ENCODE assay signal across 8 cellular contexts in genomic region chr12:66861157-66861750, GRCh38.
DNase-seq lines count a peak whose midpoint lies in the region; ATAC-seq and TF ChIP-seq lines count a peak whose summit lies in the region.

No MANE protein-coding gene starts in this region.

- H3K4me3 ChIP-seq in CD8-positive, alpha-beta T cell (ENCODE audit: low read depth, low read length) = no peak overlapping the region
- H3K4me3 ChIP-seq in SU-DHL-6 (ENCODE audit: insufficient read depth, low read length, poor library complexity, severe bottlenecking) (no peak overlapping the region), gastrocnemius medialis (no peak overlapping the region)

- CTCF ChIA-PET in CD8-positive, alpha-beta T cell (lab: Charles Lee) = interaction anchor here (0.6 to 6.2 kb wide), 26 partner anchors 8 to 591 kb away, joined by 3 to 101 read pairs (median 4); no protein-coding TSS in a partner anchor

- H3K4me1 ChIP-seq in CD8-positive, alpha-beta T cell (ENCODE audit: insufficient read depth, low read length) = peaks cover 8% of the 10 kb centered on the region
- no peaks in the 10 kb centered on the region for H3K4me1 ChIP-seq in gastrocnemius medialis

- DNase-seq in CD8-positive, alpha-beta T cell = peak; percentile 41 to 82 (median 60)
- DNase-seq in LoVo (ENCODE audit: low spot score) = peak; percentile 67
- DNase-seq in amniotic stem cell (lab: John Stamatoyannopoulos, UW) = peak; percentile 2
- peak; percentile 3 for DNase-seq in hepatic stellate cell (ENCODE audit: low spot score)
- peak in 1 of 2 donors; percentile 14 for DNase-seq in gastrocnemius medialis

- no peak overlapping the region for H3K27ac ChIP-seq in CD8-positive, alpha-beta T cell (ENCODE audit: low read depth, low read length)
- H3K27ac ChIP-seq in SU-DHL-6 (ENCODE audit: low read depth, low read length) (no peak overlapping the region), gastrocnemius medialis (no peak overlapping the region)

- H3K27ac Mint-ChIP-seq in CD8-positive, alpha-beta T cell = no peak overlapping the region

- H3K36me3 ChIP-seq in CD8-positive, alpha-beta T cell (ENCODE audit: insufficient read depth, low read length) = no peaks in the 10 kb centered on the region
- no peaks in the 10 kb centered on the region for H3K36me3 ChIP-seq in SU-DHL-6 (ENCODE audit: low read length)
- no peaks in the 10 kb centered on the region for H3K36me3 ChIP-seq in gastrocnemius medialis

- H3K36me3 Mint-ChIP-seq in CD8-positive, alpha-beta T cell = no peaks in the 10 kb centered on the region

- in situ Hi-C loops in gastrocnemius medialis (cut with MboI; ENCODE audit: low sequenced_read_pairs in 4 of 4) = no loop called here

- intact Hi-C loops in CD8-positive, alpha-beta T cell (cut with DNase I, micrococcal nuclease) = loop anchor here (1.0 to 5.0 kb wide), 7 partner anchors 84 to 1969 kb away; no protein-coding TSS in a partner anchor
- intact Hi-C loops in gastrocnemius medialis (cut with DNase I; ENCODE audit: low total_unique reads) = loop anchor here (5.0 kb wide), 2 partner anchors 174 to 1969 kb away; no protein-coding TSS in a partner anchor

- peak; percentile 61 for ATAC-seq in CD8-positive, alpha-beta T cell
- ATAC-seq in GM19455 (IDR thresholded peaks at IDR 0.05; ENCODE audit: unreplicated experiment) = peak; percentile 61
- peak in 1 of 2 donors; percentile 41 for ATAC-seq in gastrocnemius medialis
- ATAC-seq in HG03439 (IDR thresholded peaks at IDR 0.05; ENCODE audit: unreplicated experiment) = no peak

- peaks cover 5% of the 10 kb centered on the region for H3K27me3 Mint-ChIP-seq in CD8-positive, alpha-beta T cell (ENCODE audit: low read depth)

- H3K4me3 Mint-ChIP-seq in CD8-positive, alpha-beta T cell = no peak overlapping the region

- no peaks in the 10 kb centered on the region for H3K9me3 Mint-ChIP-seq in CD8-positive, alpha-beta T cell

- H2AFZ ChIP-seq in SU-DHL-6 (ENCODE audit: low read depth, low read length, severe bottlenecking) = no peak overlapping the region

- no peaks in the 10 kb centered on the region for H3K79me2 ChIP-seq in SU-DHL-6 (ENCODE audit: insufficient read depth, low read length)

- H3K4me1 Mint-ChIP-seq in CD8-positive, alpha-beta T cell (ENCODE audit: low read depth) = peaks cover 25% of the 10 kb centered on the region

- H4K20me1 ChIP-seq in SU-DHL-6 (ENCODE audit: low read depth, low read length) = no peaks in the 10 kb centered on the region

- H3K9ac ChIP-seq in SU-DHL-6 (ENCODE audit: low read length) = no peak overlapping the region

- no peaks in the 10 kb centered on the region for H3K9me2 ChIP-seq in SU-DHL-6 (replicated peaks; ENCODE audit: insufficient read depth, low read length)

- no peak for TF ChIP-seq POLR2A in gastrocnemius medialis (IDR thresholded peaks at IDR 0.05)

- no peaks in the 10 kb centered on the region for H3F3A ChIP-seq in SU-DHL-6 (ENCODE audit: insufficient read depth)

- H3K9me3 ChIP-seq in CD8-positive, alpha-beta T cell (ENCODE audit: low read length) = no peaks in the 10 kb centered on the region
- H3K9me3 ChIP-seq in SU-DHL-6 (ENCODE audit: insufficient read depth, low read length) = no peaks in the 10 kb centered on the region
- H3K9me3 ChIP-seq in gastrocnemius medialis = no peaks in the 10 kb centered on the region

- TF ChIP-seq CTCF in CD8-positive, alpha-beta T cell (IDR thresholded peaks at IDR 0.05) = peak; percentile 92
- TF ChIP-seq CTCF in SU-DHL-6 (IDR thresholded peaks at IDR 0.05; ENCODE audit: insufficient read depth, low read length, poor library complexity, severe bottlenecking) (peak; percentile 86), gastrocnemius medialis (IDR thresholded peaks at IDR 0.05 in 4 of 5, conservative IDR thresholded peaks at IDR 0.05 in 1 of 5) (peak; percentile 44 to 81 (median 61))

- no peaks in the 10 kb centered on the region for H3K27me3 ChIP-seq in CD8-positive, alpha-beta T cell (ENCODE audit: insufficient read depth, low read length)
- H3K27me3 ChIP-seq in SU-DHL-6 (ENCODE audit: low read length) = no peaks in the 10 kb centered on the region
- H3K27me3 ChIP-seq in gastrocnemius medialis = no peaks in the 10 kb centered on the region

- no peak overlapping the region for H3K4me2 ChIP-seq in SU-DHL-6 (ENCODE audit: low read depth, low read length, poor library complexity, severe bottlenecking)

- POLR2A ChIA-PET in CD8-positive, alpha-beta T cell (lab: Charles Lee) = no interaction called here
